Comparison of ENCODE assay signal across 9 cellular contexts in genomic region chr11:12019337-12019736, GRCh38. TPM values are rescaled to one million over a fixed set of nuclear protein-coding genes. Genes with fewer than 3 reads are reported as not detected.
DNase-seq lines count a peak whose midpoint lies in the region; ATAC-seq and TF ChIP-seq lines count a peak whose summit lies in the region.
"Had no signal": no experiment of that assay in that cellular context is flagged by ENCODE, and none has a peak within 500 bp of the region (broad histone marks: within the 10 kb centered on the region; RNA-seq: fewer than 3 reads in every experiment).

No MANE protein-coding gene starts in this region.

- H3K27me3 Mint-ChIP-seq in nephron (ENCODE audit: low read depth), result peaks cover 19% of the 10 kb centered on the region

- CTCF ChIA-PET in AG04450 (lab: Charles Lee), result interaction anchor here (1.4 kb wide), 1 partner anchor 32 kb away, joined by 5 read pairs; no protein-coding TSS in a partner anchor
- CTCF ChIA-PET in HEK293T (lab: Yijun Ruan, JAX), result interaction anchor here (0.6 to 0.8 kb wide), 2 partner anchors 25 to 51 kb away, joined by 3 read pairs; no protein-coding TSS in a partner anchor

- peaks cover 5% of the 10 kb centered on the region for H3K36me3 Mint-ChIP-seq in nephron (ENCODE audit: low read depth)

- TF ChIP-seq EP300 in gastroesophageal sphincter (IDR thresholded peaks at IDR 0.05), result no peak

- peak overlapping the region; percentile 17 to 66 (median 25) for H3K27ac Mint-ChIP-seq in nephron

- no peaks in the 10 kb centered on the region for H3K36me3 ChIP-seq in gastroesophageal sphincter

- peaks cover 22% of the 10 kb centered on the region for H3K9me3 Mint-ChIP-seq in nephron

- ATAC-seq in gastroesophageal sphincter (peak; percentile 29), HG02623 (IDR thresholded peaks at IDR 0.05; ENCODE audit: unreplicated experiment) (no peak)

- TF ChIP-seq CTCF in AG04450 (IDR thresholded peaks at IDR 0.05; ENCODE audit: low read depth, low read length), result no peak
- TF ChIP-seq CTCF in gastroesophageal sphincter (IDR thresholded peaks at IDR 0.05), result no peak
- TF ChIP-seq CTCF in nephron (IDR thresholded peaks at IDR 0.05; ENCODE audit: unreplicated experiment in 3 of 3), result no peak

- peaks cover 33% of the 10 kb centered on the region for H3K4me1 Mint-ChIP-seq in nephron

- POLR2A ChIA-PET in AG04450 (lab: Yijun Ruan, JAX), result no interaction called here
- POLR2A ChIA-PET in HEK293T (lab: Yijun Ruan, JAX), result no interaction called here

- peaks cover 0 to 34% (median 22%) of the 10 kb centered on the region in 3 donors for H3K4me1 ChIP-seq in gastroesophageal sphincter

- no peak overlapping the region for H3K4me3 Mint-ChIP-seq in nephron

- H3K27me3 ChIP-seq in AG04450 (ENCODE audit: control insufficient read depth, insufficient read depth, low read length) (no peaks in the 10 kb centered on the region), gastroesophageal sphincter (no peaks in the 10 kb centered on the region)

- H3K9me3 ChIP-seq in AG04450 (ENCODE audit: control insufficient read depth, insufficient read depth, low read length), result peaks cover 3% of the 10 kb centered on the region; the same call in 1 of the 2 replicates
- H3K9me3 ChIP-seq in gastroesophageal sphincter, result no peaks in the 10 kb centered on the region

- WGBS in gastroesophageal sphincter (ENCODE audit: low coverage in 1 of 2), 2 donors, result 19 to 20% methylated on average over 1 to 9 of the region's 9 CpGs

- H3K27ac ChIP-seq in AG04450 (ENCODE audit: low read depth, low read length), result peak overlapping the region; percentile 12
- H3K27ac ChIP-seq in gastroesophageal sphincter, result peak overlapping the region in 3 of 4 donors; percentile 8 to 73 (median 50)

- DNase-seq in AG04450 (ENCODE audit: low read depth, low spot score) (no peak), SW480 (ENCODE audit: low spot score) (peak; percentile 72), HEK293T (ENCODE audit: extremely low spot score) (no peak), NCI-H2029 (lab: John Stamatoyannopoulos, UW) (no peak), HK-2 (ENCODE audit: unreplicated experiment) (no peak)

- no peak for TF ChIP-seq POLR2A in gastroesophageal sphincter (IDR thresholded peaks at IDR 0.05)

- H3K4me3 ChIP-seq in AG04450 (ENCODE audit: low read depth, low read length) (no peak overlapping the region), gastroesophageal sphincter (no peak overlapping the region)

TF ChIP-seq in HEK293T, 16 proteins besides CTCF, POLR2A, EP300 and RAD21:
- TF ChIP-seq NFRKB (IDR thresholded peaks at IDR 0.05) (no peak), PKNOX1 (IDR thresholded peaks at IDR 0.05) (no peak), ZNF384 (IDR thresholded peaks at IDR 0.05) (no peak), TARDBP (IDR thresholded peaks at IDR 0.05) (no peak), ARNT (IDR thresholded peaks at IDR 0.05) (no peak), FOXM1 (IDR thresholded peaks at IDR 0.05; ENCODE audit: borderline replicate concordance) (no peak), SP1 (IDR thresholded peaks at IDR 0.05) (no peak), CTBP1 (IDR thresholded peaks at IDR 0.05; ENCODE audit: borderline replicate concordance) (no peak), FOXK2 (IDR thresholded peaks at IDR 0.05) (no peak), ELF4 (IDR thresholded peaks at IDR 0.05) (no peak)

RNA-seq across cellular contexts. Expression of gene DKK3, which starts 10.9 kb away (rescaled TPM):
- polyA plus RNA-seq in AG04450 (2011; rRNA removed), result 928 and 935 TPM in 2 replicates
- 350 and 365 TPM in 2 replicates for polyA minus RNA-seq in AG04450 (2011; rRNA and poly(A)+ RNA removed)
- total RNA-seq in gastroesophageal sphincter, result 100 to 1,000 TPM in 2 of 4 donors, 10 to 100 TPM in 2; 72.1 to 249 (median 127) TPM
- total RNA-seq: T-helper 2 cell treated with Interferon-gamma antibody and Interleukin-4, amounts not matched to agents 100 ng/mL and 5 ng/mL, for 36 hours had no signal
